Comparison of ENCODE assay signal across 9 cellular contexts in genomic region chr5:140322751-140323731, GRCh38. TPM values are rescaled to one million over a fixed set of nuclear protein-coding genes. Genes with fewer than 3 reads are reported as not detected.
DNase-seq lines count a peak whose midpoint lies in the region; ATAC-seq, FAIRE-seq and TF ChIP-seq lines count a peak whose summit lies in the region.
"Had no signal": no experiment of that assay in that cellular context is flagged by ENCODE, and none has a peak within 500 bp of the region (broad histone marks: within the 10 kb centered on the region; RNA-seq: fewer than 3 reads in every experiment).

No MANE protein-coding gene starts in this region.

- peak overlapping the region; percentile 59 for H3K9ac ChIP-seq in keratinocyte (ENCODE audit: control insufficient read depth, extremely low read depth, insufficient read depth, low read length)

- TF ChIP-seq CTCF in HFFc6 (IDR thresholded peaks at IDR 0.05) (no peak), keratinocyte (optimal IDR thresholded peaks at IDR 0.05 in 1 of 3, IDR thresholded peaks at IDR 0.05 in 1 of 3, conservative IDR thresholded peaks at IDR 0.05 in 1 of 3; ENCODE audit: extremely low read depth in 1 of 3, insufficient read depth in 2 of 3, low read length in 3 of 3) (no peak), endothelial cell (IDR thresholded peaks at IDR 0.05; ENCODE audit: unreplicated experiment) (no peak)

- CTCF ChIA-PET in HEK293T (lab: Yijun Ruan, JAX): interaction anchor here (1.0 to 1.8 kb wide), 2 partner anchors 22 to 83 kb away, joined by 3 to 4 read pairs; no protein-coding TSS in a partner anchor
- CTCF ChIA-PET in activated naive CD4-positive, alpha-beta T cell treated with anti-CD3 and anti-CD28 coated beads for 36 hours (lab: Charles Lee): interaction anchor here (0.6 kb wide), 1 partner anchor 249 kb away, joined by 3 read pairs; no protein-coding TSS in a partner anchor

- H3K9me3 Mint-ChIP-seq in HFFc6: no peaks in the 10 kb centered on the region; the same call in 1 of the 2 replicates
- no peaks in the 10 kb centered on the region for H3K9me3 Mint-ChIP-seq in stimulated activated memory B cell treated with anti-CD40 and anti-IgM and Interleukin-4, amounts not matched to agents 10 μg/mL and 1 μg/mL and 100 μg/mL, for 72 hours
- H3K9me3 Mint-ChIP-seq in endothelial cell (ENCODE audit: unreplicated experiment): no peaks in the 10 kb centered on the region
- no peaks in the 10 kb centered on the region for H3K9me3 Mint-ChIP-seq in activated naive CD4-positive, alpha-beta T cell treated with anti-CD3 and anti-CD28 coated beads for 36 hours
- H3K9me3 Mint-ChIP-seq: stimulated activated naive CD8-positive, alpha-beta T cell treated with anti-CD3 and anti-CD28 coated beads, Interleukin-15, Interleukin-2, amounts not matched to agents 100 ng/mL and 50 ng/mL, for 24 hours had no signal

- no peak overlapping the region for H3K4me3 ChIP-seq in keratinocyte (ENCODE audit: control insufficient read depth in 2 of 3, extremely low read depth in 1 of 3, insufficient read depth in 2 of 3, low read depth in 1 of 3, low read length in 3 of 3)

- peaks cover 45% of the 10 kb centered on the region for H3K4me1 ChIP-seq in keratinocyte (ENCODE audit: control insufficient read depth, extremely low read depth, insufficient read depth, low read length)

- no peaks in the 10 kb centered on the region for H3K9me1 ChIP-seq in keratinocyte (ENCODE audit: control insufficient read depth, extremely low read depth, insufficient read depth, low read length)

- H3K36me3 Mint-ChIP-seq in HFFc6 (ENCODE audit: low read depth) (peaks cover 7% of the 10 kb centered on the region; the same call in 1 of the 2 replicates), endothelial cell (ENCODE audit: low read depth, unreplicated experiment) (peaks cover 3% of the 10 kb centered on the region)
- H3K36me3 Mint-ChIP-seq in stimulated activated memory B cell treated with anti-CD40 and anti-IgM and Interleukin-4, amounts not matched to agents 10 μg/mL and 1 μg/mL and 100 μg/mL, for 72 hours: no peaks in the 10 kb centered on the region
- no peaks in the 10 kb centered on the region for H3K36me3 Mint-ChIP-seq in activated naive CD4-positive, alpha-beta T cell treated with anti-CD3 and anti-CD28 coated beads for 36 hours (ENCODE audit: low read depth)

- DNase-seq in HFFc6 (peak; percentile 96), anterior cingulate cortex (lab: John Stamatoyannopoulos, UW) (peak in 47 of 58 donors; percentile 11 to 72 (median 38)), keratinocyte (ENCODE audit: low read depth, low spot score) (no peak), endothelial cell (ENCODE audit: low spot score) (no peak), HEK293T (ENCODE audit: extremely low spot score) (no peak)
- no peak for DNase-seq in activated naive CD4-positive, alpha-beta T cell treated with anti-CD3 and anti-CD28 coated beads for 36 hours

- peaks cover 1% of the 10 kb centered on the region for H3K27me3 Mint-ChIP-seq in HFFc6 (ENCODE audit: insufficient read depth)
- H3K27me3 Mint-ChIP-seq in stimulated activated memory B cell treated with anti-CD40 and anti-IgM and Interleukin-4, amounts not matched to agents 10 μg/mL and 1 μg/mL and 100 μg/mL, for 72 hours: no peaks in the 10 kb centered on the region
- peaks cover 9% of the 10 kb centered on the region for H3K27me3 Mint-ChIP-seq in endothelial cell (ENCODE audit: unreplicated experiment)
- no peaks in the 10 kb centered on the region for H3K27me3 Mint-ChIP-seq in activated naive CD4-positive, alpha-beta T cell treated with anti-CD3 and anti-CD28 coated beads for 36 hours (ENCODE audit: low read depth)

- no peaks in the 10 kb centered on the region for H3K9me3 ChIP-seq in keratinocyte (ENCODE audit: control insufficient read depth, low read depth, low read length)

- no peaks in the 10 kb centered on the region for H3K27me3 ChIP-seq in keratinocyte (ENCODE audit: control insufficient read depth, extremely low read depth, insufficient read depth, low read length)

- peak; percentile 83 for FAIRE-seq in keratinocyte (lab: Jason Lieb, UNC)

- H2AFZ ChIP-seq in keratinocyte (ENCODE audit: control insufficient read depth, low read length): peak overlapping the region; percentile 73

- peak overlapping the region; percentile 69 for H3K27ac ChIP-seq in keratinocyte (ENCODE audit: control insufficient read depth, insufficient read depth, low read length)

- H3K4me3 Mint-ChIP-seq in HFFc6 (peak overlapping the region; percentile 73), endothelial cell (ENCODE audit: unreplicated experiment) (no peak overlapping the region)
- H3K4me3 Mint-ChIP-seq in stimulated activated memory B cell treated with anti-CD40 and anti-IgM and Interleukin-4, amounts not matched to agents 10 μg/mL and 1 μg/mL and 100 μg/mL, for 72 hours: no peak overlapping the region
- no peak overlapping the region for H3K4me3 Mint-ChIP-seq in activated naive CD4-positive, alpha-beta T cell treated with anti-CD3 and anti-CD28 coated beads for 36 hours
- H3K4me3 Mint-ChIP-seq: stimulated activated naive CD8-positive, alpha-beta T cell treated with anti-CD3 and anti-CD28 coated beads, Interleukin-15, Interleukin-2, amounts not matched to agents 100 ng/mL and 50 ng/mL, for 24 hours had no signal

- no peaks in the 10 kb centered on the region for H3K79me2 ChIP-seq in keratinocyte (ENCODE audit: control insufficient read depth, insufficient read depth, low read length)

- peak overlapping the region; percentile 94 for H3K27ac Mint-ChIP-seq in HFFc6
- H3K27ac Mint-ChIP-seq in stimulated activated memory B cell treated with anti-CD40 and anti-IgM and Interleukin-4, amounts not matched to agents 10 μg/mL and 1 μg/mL and 100 μg/mL, for 72 hours: no peak overlapping the region
- H3K27ac Mint-ChIP-seq in endothelial cell (ENCODE audit: unreplicated experiment): no peak overlapping the region
- H3K27ac Mint-ChIP-seq in activated naive CD4-positive, alpha-beta T cell treated with anti-CD3 and anti-CD28 coated beads for 36 hours: no peak overlapping the region
- H3K27ac Mint-ChIP-seq: stimulated activated naive CD8-positive, alpha-beta T cell treated with anti-CD3 and anti-CD28 coated beads, Interleukin-15, Interleukin-2, amounts not matched to agents 100 ng/mL and 50 ng/mL, for 24 hours had no signal

- POLR2A ChIA-PET in HEK293T (lab: Yijun Ruan, JAX): interaction anchor here (1.4 kb wide), 1 partner anchor 23 kb away, joined by 3 read pairs; no protein-coding TSS in a partner anchor

- no peaks in the 10 kb centered on the region for H3K36me3 ChIP-seq in keratinocyte (ENCODE audit: control insufficient read depth in 2 of 2, extremely low read depth in 1 of 2, insufficient read depth in 2 of 2, low read length in 2 of 2)

- H3K4me2 ChIP-seq in keratinocyte (ENCODE audit: control insufficient read depth, extremely low read depth, insufficient read depth, low read depth, low read length): peak overlapping the region; percentile 46

- H3K4me1 Mint-ChIP-seq in HFFc6 (ENCODE audit: low read depth) (peaks cover 83% of the 10 kb centered on the region), endothelial cell (ENCODE audit: unreplicated experiment) (peaks cover 48% of the 10 kb centered on the region)
- H3K4me1 Mint-ChIP-seq in stimulated activated memory B cell treated with anti-CD40 and anti-IgM and Interleukin-4, amounts not matched to agents 10 μg/mL and 1 μg/mL and 100 μg/mL, for 72 hours: peaks cover 8% of the 10 kb centered on the region
- H3K4me1 Mint-ChIP-seq in activated naive CD4-positive, alpha-beta T cell treated with anti-CD3 and anti-CD28 coated beads for 36 hours (ENCODE audit: low read depth): peaks cover 7% of the 10 kb centered on the region

- intact Hi-C loops in activated naive CD4-positive, alpha-beta T cell treated with anti-CD3 and anti-CD28 coated beads for 36 hours (cut with micrococcal nuclease): no loop called here

- ATAC-seq in stimulated activated memory B cell treated with anti-CD40 and anti-IgM and Interleukin-4, amounts not matched to agents 10 μg/mL and 1 μg/mL and 100 μg/mL, for 72 hours: peak; percentile 24
- no peak for ATAC-seq in HG02840 (IDR thresholded peaks at IDR 0.05; ENCODE audit: low FRiP score, unreplicated experiment)

- dilution Hi-C loops in keratinocyte (cut with MboI; ENCODE audit: extremely low pct_ligation_motif_present, low sequenced_read_pairs): no loop called here

- no peaks in the 10 kb centered on the region for H4K20me1 ChIP-seq in keratinocyte (ENCODE audit: control insufficient read depth, extremely low read depth, insufficient read depth, low read length)

RNA-seq across cellular contexts. Expression of gene PFDN1, which starts 20.1 kb away (rescaled TPM):
- total RNA-seq in HFFc6 (2021; fragmentation: NEBNext Ultra II Directional; extraction: Animal tissue kit (Norgen Biotek cat#: 25700)): 10 to 100 TPM; 75.0 to 95.8 (median 89.0) TPM
- 77.2 to 101 TPM (median 79.0 TPM) in 3 replicates for polyA plus RNA-seq in keratinocyte
- polyA plus RNA-seq in keratinocyte (2011; ENCODE audit: low read depth): 192 TPM
- polyA plus RNA-seq in keratinocyte (2011; cell fraction: cytosol; rRNA removed): 100 and 122 TPM in 2 replicates
- 40.9 and 43.3 TPM in 2 replicates for polyA plus RNA-seq in keratinocyte (2011; cell fraction: nucleus; rRNA removed)
- 87.4 and 90.1 TPM in 2 replicates for polyA plus RNA-seq in keratinocyte (2012; ENCODE audit: low replicate concordance)
- polyA minus RNA-seq in keratinocyte: 79.0 to 84.7 TPM (median 83.4 TPM) in 3 replicates
- polyA minus RNA-seq in keratinocyte (2011; cell fraction: cytosol; rRNA and poly(A)+ RNA removed): 41.4 TPM
- polyA minus RNA-seq in keratinocyte (2011; cell fraction: nucleus; rRNA and poly(A)+ RNA removed): 15.2 and 19.6 TPM in 2 replicates
- 86.2 TPM for total RNA-seq in endothelial cell (ENCODE audit: unreplicated experiment)
- 10 to 100 TPM; 50.6 to 57.1 TPM for total RNA-seq in activated naive CD4-positive, alpha-beta T cell treated with anti-CD3 and anti-CD28 coated beads for 36 hours

RNA-seq across cellular contexts. Expression of gene HBEGF, which starts 23.4 kb away (rescaled TPM):
- 10 to 100 TPM in 1 of 6 experiments, 1 to 10 TPM in 5; 5.6 to 10.2 (median 6.9) TPM for total RNA-seq in HFFc6 (2021; fragmentation: NEBNext Ultra II Directional; extraction: Animal tissue kit (Norgen Biotek cat#: 25700))
- polyA plus RNA-seq in keratinocyte: 29.0 to 53.1 TPM (median 34.2 TPM) in 3 replicates
- 45.6 TPM for polyA plus RNA-seq in keratinocyte (2011; ENCODE audit: low read depth)
- 24.8 and 37.0 TPM in 2 replicates for polyA plus RNA-seq in keratinocyte (2011; cell fraction: cytosol; rRNA removed)
- polyA plus RNA-seq in keratinocyte (2011; cell fraction: nucleus; rRNA removed): 108 and 131 TPM in 2 replicates
- polyA plus RNA-seq in keratinocyte (2012; ENCODE audit: low replicate concordance): 22.1 and 109 TPM in 2 replicates
- 11.6 to 23.4 TPM (median 17.4 TPM) in 3 replicates for polyA minus RNA-seq in keratinocyte
- 13.8 TPM for polyA minus RNA-seq in keratinocyte (2011; cell fraction: cytosol; rRNA and poly(A)+ RNA removed)
- polyA minus RNA-seq in keratinocyte (2011; cell fraction: nucleus; rRNA and poly(A)+ RNA removed): 30.2 and 41.6 TPM in 2 replicates
- total RNA-seq in endothelial cell (ENCODE audit: unreplicated experiment): 22.6 TPM
- 1 to 10 TPM; 8.7 to 9.1 TPM for total RNA-seq in activated naive CD4-positive, alpha-beta T cell treated with anti-CD3 and anti-CD28 coated beads for 36 hours

RNA-seq across cellular contexts. Expression of gene SLC4A9, which starts 37.0 kb away (rescaled TPM):
- total RNA-seq in HFFc6 (2021; fragmentation: NEBNext Ultra II Directional; extraction: Animal tissue kit (Norgen Biotek cat#: 25700)): not detected
- polyA plus RNA-seq in keratinocyte: 0.04 to 0.14 TPM (median 0.07 TPM) in 3 replicates
- not detected for polyA plus RNA-seq in keratinocyte (2011; ENCODE audit: low read depth)
- 0.09 TPM in 1 of 2 replicates, not detected in the other for polyA plus RNA-seq in keratinocyte (2011; cell fraction: cytosol; rRNA removed)
- 0.13 and 0.25 TPM in 2 replicates for polyA plus RNA-seq in keratinocyte (2011; cell fraction: nucleus; rRNA removed)
- 0.06 and 0.07 TPM in 2 replicates for polyA plus RNA-seq in keratinocyte (2012; ENCODE audit: low replicate concordance)
- not detected in 3 replicates for polyA minus RNA-seq in keratinocyte
- not detected for polyA minus RNA-seq in keratinocyte (2011; cell fraction: cytosol; rRNA and poly(A)+ RNA removed)
- 0.11 TPM in 1 of 2 replicates, not detected in the other for polyA minus RNA-seq in keratinocyte (2011; cell fraction: nucleus; rRNA and poly(A)+ RNA removed)
- total RNA-seq in endothelial cell (ENCODE audit: unreplicated experiment): 0.23 TPM
- under 1 TPM; 0.07 to 0.12 TPM for total RNA-seq in activated naive CD4-positive, alpha-beta T cell treated with anti-CD3 and anti-CD28 coated beads for 36 hours

Comparison
In these comparisons a context has a peak if more than half of its experiments do, and no peak if none do; other contexts are left out.
1. DNase-seq: peak in HFFc6 (single experiment) and anterior cingulate cortex (47 of 58); none in keratinocyte (single experiment), endothelial cell (single experiment), HEK293T (single experiment) and activated naive CD4-positive, alpha-beta T cell treated with anti-CD3 and anti-CD28 coated beads for 36 hours (single experiment).